In the genomic region with DNA sequence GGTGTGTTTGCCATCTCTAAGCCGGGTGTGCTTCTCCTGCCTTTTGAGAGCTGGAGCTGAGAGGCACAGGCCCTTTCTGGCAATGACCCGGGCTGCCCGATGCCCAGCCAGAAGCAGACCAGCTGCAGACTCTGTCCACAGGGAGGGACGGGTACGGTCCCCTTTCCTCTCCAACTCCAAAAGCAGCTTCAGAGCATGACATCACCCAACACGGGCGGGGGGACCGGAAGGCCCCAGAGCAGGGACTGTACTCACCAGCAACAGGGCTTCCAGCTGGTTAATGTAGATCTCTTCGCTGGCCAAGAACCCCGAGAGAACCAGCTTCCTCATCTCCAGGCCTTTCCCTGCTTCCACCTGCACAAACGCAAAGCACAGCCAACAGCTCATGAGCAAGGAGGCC, we compare ENCODE assay signal across 1 cellular context.
TF ChIP-seq lines count a peak whose summit lies in the region.

No MANE protein-coding gene starts in this region.

TF ChIP-seq in SK-N-SH treated with all-trans-retinoic acid at 6 μM for 48 hours, 23 proteins besides CTCF, POLR2A, EP300 and RAD21 (continued from another document):
- TF ChIP-seq, protein P1, sequence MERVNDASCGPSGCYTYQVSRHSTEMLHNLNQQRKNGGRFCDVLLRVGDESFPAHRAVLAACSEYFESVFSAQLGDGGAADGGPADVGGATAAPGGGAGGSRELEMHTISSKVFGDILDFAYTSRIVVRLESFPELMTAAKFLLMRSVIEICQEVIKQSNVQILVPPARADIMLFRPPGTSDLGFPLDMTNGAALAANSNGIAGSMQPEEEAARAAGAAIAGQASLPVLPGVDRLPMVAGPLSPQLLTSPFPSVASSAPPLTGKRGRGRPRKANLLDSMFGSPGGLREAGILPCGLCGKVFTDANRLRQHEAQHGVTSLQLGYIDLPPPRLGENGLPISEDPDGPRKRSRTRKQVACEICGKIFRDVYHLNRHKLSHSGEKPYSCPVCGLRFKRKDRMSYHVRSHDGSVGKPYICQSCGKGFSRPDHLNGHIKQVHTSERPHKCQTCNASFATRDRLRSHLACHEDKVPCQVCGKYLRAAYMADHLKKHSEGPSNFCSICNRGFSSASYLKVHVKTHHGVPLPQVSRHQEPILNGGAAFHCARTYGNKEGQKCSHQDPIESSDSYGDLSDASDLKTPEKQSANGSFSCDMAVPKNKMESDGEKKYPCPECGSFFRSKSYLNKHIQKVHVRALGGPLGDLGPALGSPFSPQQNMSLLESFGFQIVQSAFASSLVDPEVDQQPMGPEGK (CRISPR knock-in tag; IDR thresholded peaks at IDR 0.05; ENCODE audit: borderline replicate concordance): no peak
- TF ChIP-seq, protein P2, sequence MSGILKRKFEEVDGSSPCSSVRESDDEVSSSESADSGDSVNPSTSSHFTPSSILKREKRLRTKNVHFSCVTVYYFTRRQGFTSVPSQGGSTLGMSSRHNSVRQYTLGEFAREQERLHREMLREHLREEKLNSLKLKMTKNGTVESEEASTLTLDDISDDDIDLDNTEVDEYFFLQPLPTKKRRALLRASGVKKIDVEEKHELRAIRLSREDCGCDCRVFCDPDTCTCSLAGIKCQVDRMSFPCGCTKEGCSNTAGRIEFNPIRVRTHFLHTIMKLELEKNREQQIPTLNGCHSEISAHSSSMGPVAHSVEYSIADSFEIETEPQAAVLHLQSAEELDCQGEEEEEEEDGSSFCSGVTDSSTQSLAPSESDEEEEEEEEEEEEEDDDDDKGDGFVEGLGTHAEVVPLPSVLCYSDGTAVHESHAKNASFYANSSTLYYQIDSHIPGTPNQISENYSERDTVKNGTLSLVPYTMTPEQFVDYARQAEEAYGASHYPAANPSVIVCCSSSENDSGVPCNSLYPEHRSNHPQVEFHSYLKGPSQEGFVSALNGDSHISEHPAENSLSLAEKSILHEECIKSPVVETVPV (CRISPR knock-in tag; IDR thresholded peaks at IDR 0.05): no peak
- TF ChIP-seq TCF4 (CRISPR knock-in tag; IDR thresholded peaks at IDR 0.05; ENCODE audit: borderline replicate concordance): no peak
- TF ChIP-seq ZFP30 (CRISPR knock-in tag; IDR thresholded peaks at IDR 0.05): no peak
- TF ChIP-seq RARB (CRISPR knock-in tag; IDR thresholded peaks at IDR 0.05): no peak
- TF ChIP-seq ARNTL (CRISPR knock-in tag; IDR thresholded peaks at IDR 0.05; ENCODE audit: borderline replicate concordance, low read depth): no peak
TF ChIP-seq in SK-N-SH treated with all-trans-retinoic acid at 6 μM for 48 hours: peak in this region for 0.
